Comparison of ENCODE assay signal across 1 cellular context in genomic region chr11:72112541-72113136, GRCh38.
TF ChIP-seq lines count a peak whose summit lies in the region.

Gene ANAPC15 (minus strand): TSS chr11:72112695. CDS start chr11:72111276, 1,419 bp downstream.

TF ChIP-seq in GM12878, 131 proteins besides CTCF, POLR2A, EP300 and RAD21 (continued from another document and continues in another):
- TF ChIP-seq ZBTB40 (IDR thresholded peaks at IDR 0.05; ENCODE audit: borderline replicate concordance) (peak; percentile 98), RAD51 (IDR thresholded peaks at IDR 0.05) (0 out of 2 replicates have a peak, but pooled peaks have one; percentile 53), E2F4 (IDR thresholded peaks at IDR 0.05; ENCODE audit: low read depth, low read length) (peak; percentile 87), CEBPZ (IDR thresholded peaks at IDR 0.05; ENCODE audit: low read depth, low read length) (peak; percentile 77), ATF7 (IDR thresholded peaks at IDR 0.05; ENCODE audit: low read depth) (peak; percentile 65), EED (IDR thresholded peaks at IDR 0.05; ENCODE audit: low read depth) (0 out of 2 replicates have a peak, but pooled peaks have one; percentile 10), SP1 (IDR thresholded peaks at IDR 0.05; ENCODE audit: low read depth, low read length) (no peak), STAT3 (IDR thresholded peaks at IDR 0.05; ENCODE audit: low read depth, low read length) (no peak), SPI1 (IDR thresholded peaks at IDR 0.05; ENCODE audit: borderline replicate concordance, insufficient read depth, low read depth, low read length) (peak; percentile 80), USF1 (IDR thresholded peaks at IDR 0.05; ENCODE audit: borderline replicate concordance, extremely low read length, insufficient read depth, low read depth, low read length) (peak; percentile 7), BRCA1 (IDR thresholded peaks at IDR 0.05; ENCODE audit: low read depth, low read length) (no peak), PML (IDR thresholded peaks at IDR 0.05; ENCODE audit: low read length) (peak; percentile 96), NR2C1 (IDR thresholded peaks at IDR 0.05) (peak; percentile 99), SMARCA5 (IDR thresholded peaks at IDR 0.05) (no peak), IKZF1 (conservative IDR thresholded peaks at IDR 0.05) (peak; percentile 85), ZZZ3 (IDR thresholded peaks at IDR 0.05; ENCODE audit: control insufficient read depth, insufficient read length, low read depth) (no peak), TAF1 (IDR thresholded peaks at IDR 0.05; ENCODE audit: borderline replicate concordance, low read depth, low read length) (peak; percentile 72), LARP7 (IDR thresholded peaks at IDR 0.05) (no peak), GABPA (IDR thresholded peaks at IDR 0.05; ENCODE audit: low read depth) (peak; percentile 98), YBX1 (IDR thresholded peaks at IDR 0.05) (no peak), TCF3 (IDR thresholded peaks at IDR 0.05; ENCODE audit: borderline replicate concordance, insufficient read depth, low read depth, low read length) (no peak), E4F1 (IDR thresholded peaks at IDR 0.05; ENCODE audit: borderline replicate concordance, partially characterized antibody) (peak; percentile 77), ZNF687 (IDR thresholded peaks at IDR 0.05) (peak; percentile 85), FOS (IDR thresholded peaks at IDR 0.05; ENCODE audit: borderline replicate concordance, extremely low read depth, insufficient read length) (no peak), MYC (IDR thresholded peaks at IDR 0.05; ENCODE audit: insufficient read depth, insufficient read length, insufficient replicate concordance, low read length, severe bottlenecking) (no peak), E2F8 (IDR thresholded peaks at IDR 0.05; ENCODE audit: low read depth, partially characterized antibody) (peak; percentile 93), ZNF622 (IDR thresholded peaks at IDR 0.05) (no peak), CHD2 (IDR thresholded peaks at IDR 0.05; ENCODE audit: borderline replicate concordance, low read depth, low read length) (peak; percentile 70; the same call in 1 of the 2 replicates), ZNF24 (IDR thresholded peaks at IDR 0.05) (no peak; the same call in 1 of the 2 replicates), MYB (IDR thresholded peaks at IDR 0.05; ENCODE audit: borderline replicate concordance, low read depth, low read length) (no peak), ZBED1 (IDR thresholded peaks at IDR 0.05; ENCODE audit: borderline replicate concordance) (peak; percentile 84), EGR1 (IDR thresholded peaks at IDR 0.05; ENCODE audit: borderline replicate concordance in 1 of 2, low read depth in 2 of 2, low read length in 2 of 2) (no peak), NR2F1 (conservative IDR thresholded peaks at IDR 0.05) (peak; percentile 89), SMC3 (IDR thresholded peaks at IDR 0.05; ENCODE audit: borderline replicate concordance, low read length) (0 out of 2 replicates have a peak, but pooled peaks have one; percentile 23), RFX5 (IDR thresholded peaks at IDR 0.05; ENCODE audit: low read depth, low read length) (0 out of 2 replicates have a peak, but pooled peaks have one; percentile 11), RUNX3 (IDR thresholded peaks at IDR 0.05; ENCODE audit: low read length) (peak; percentile 55), MTA3 (IDR thresholded peaks at IDR 0.05; ENCODE audit: borderline replicate concordance, low read length) (no peak), CREB1 (IDR thresholded peaks at IDR 0.05; ENCODE audit: low read depth) (peak; percentile 89; the same call in 1 of the 2 replicates), NRF1 (conservative IDR thresholded peaks at IDR 0.05; ENCODE audit: low read depth, low read length) (peak; percentile 73), CEBPB (IDR thresholded peaks at IDR 0.05; ENCODE audit: borderline replicate concordance in 1 of 2, low read depth in 2 of 2, low read length in 2 of 2) (no peak), MTA2 (IDR thresholded peaks at IDR 0.05; ENCODE audit: low read depth) (peak; percentile 96), STAT1 (conservative IDR thresholded peaks at IDR 0.05) (0 out of 2 replicates have a peak, but pooled peaks have one; percentile 61), CBX3 (IDR thresholded peaks at IDR 0.05; ENCODE audit: borderline replicate concordance, low read depth) (no peak), IRF4 (IDR thresholded peaks at IDR 0.05; ENCODE audit: low read depth, low read length) (no peak), POU2F2 (IDR thresholded peaks at IDR 0.05; ENCODE audit: borderline replicate concordance, low read depth, low read length) (peak; percentile 88; the same call in 2 of the 3 replicates), SREBF2 (IDR thresholded peaks at IDR 0.05; ENCODE audit: low read length) (peak; percentile 51; the same call in 1 of the 2 replicates), SIN3A (IDR thresholded peaks at IDR 0.05; ENCODE audit: low read depth, low read length) (no peak; the same call in 1 of the 2 replicates), HCFC1 (IDR thresholded peaks at IDR 0.05; ENCODE audit: low read length) (peak; percentile 79)
